1 cellular context compared by ENCODE assay signal in the genomic region with DNA sequence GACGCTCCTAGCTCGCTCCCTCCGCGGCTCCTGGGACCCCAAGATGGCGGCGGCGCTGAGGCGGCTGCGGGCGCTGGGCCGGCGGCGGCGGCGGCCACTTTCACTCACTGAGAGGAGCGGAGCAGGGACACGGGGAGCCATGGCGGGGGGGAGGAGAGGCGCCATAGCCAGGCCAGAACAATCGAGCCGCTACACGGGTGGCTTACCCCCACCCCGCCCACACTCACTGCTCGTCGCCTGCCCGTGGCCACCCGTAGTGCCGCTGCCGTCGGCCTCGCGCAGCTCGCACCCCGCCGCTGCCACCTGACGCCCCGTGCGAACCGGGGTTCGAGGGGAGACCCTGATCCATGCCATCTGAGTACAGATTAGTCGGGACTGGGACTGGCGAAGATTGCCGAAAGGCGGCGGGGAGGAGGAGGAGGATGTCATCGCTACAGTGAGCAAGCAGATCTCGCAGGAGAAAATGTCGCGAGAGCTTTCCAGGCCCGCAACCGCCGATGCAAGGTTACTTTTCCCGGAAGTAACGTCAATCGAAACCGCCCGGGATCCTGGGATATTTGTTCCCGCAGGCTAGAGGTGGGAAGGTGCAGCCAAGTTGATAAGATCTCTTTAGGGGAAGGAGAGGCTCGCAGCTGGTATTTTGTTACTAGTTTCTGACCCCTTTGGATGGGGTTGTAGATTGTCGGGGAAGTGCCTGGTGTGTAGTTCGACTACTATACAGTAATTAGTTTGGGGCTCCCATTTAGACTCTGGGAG.
TF ChIP-seq lines count a peak whose summit lies in the region.

TSS of gene INO80 (minus strand) at position 165 of the 756 bp plus-strand sequence. CDS start 19,970 bp downstream, outside the sequence.

TF ChIP-seq in K562, 482 proteins besides CTCF, POLR2A, EP300 and RAD21 (continued from another document and continues in another):
- peak in 1 of 2 experiments; percentile 100; a peak in 2 of 4 replicates for TF ChIP-seq MLLT1 (IDR thresholded peaks at IDR 0.05)
- TF ChIP-seq NCOA2 (IDR thresholded peaks at IDR 0.05; ENCODE audit: partially characterized antibody in 2 of 2): no peak
- no peak for TF ChIP-seq STAG1 (CRISPR knock-in tag; IDR thresholded peaks at IDR 0.05; ENCODE audit: borderline replicate concordance)
- TF ChIP-seq NCOA1 (IDR thresholded peaks at IDR 0.05; ENCODE audit: low read depth): no peak
- peak; percentile 61 for TF ChIP-seq PML (IDR thresholded peaks at IDR 0.05; ENCODE audit: low read length)
- peak; percentile 98 for TF ChIP-seq TOE1 (IDR thresholded peaks at IDR 0.05; ENCODE audit: borderline replicate concordance)
- TF ChIP-seq TOE1 (CRISPR knock-in tag; IDR thresholded peaks at IDR 0.05; ENCODE audit: borderline replicate concordance, low read depth): peak; percentile 76; the same call in 1 of the 2 replicates
- TF ChIP-seq SOX6 (IDR thresholded peaks at IDR 0.05): 0 out of 2 replicates have a peak, but pooled peaks have one; percentile 8
- no peak for TF ChIP-seq ZNF124 (CRISPR knock-in tag; IDR thresholded peaks at IDR 0.05)
- no peak for TF ChIP-seq SREBF2 (CRISPR knock-in tag; IDR thresholded peaks at IDR 0.05)
- TF ChIP-seq POU5F1 (IDR thresholded peaks at IDR 0.05; ENCODE audit: borderline replicate concordance, low read depth, low read length, partially characterized antibody): no peak
- TF ChIP-seq HLTF (IDR thresholded peaks at IDR 0.05): peak; percentile 85; the same call in 1 of the 2 replicates
- TF ChIP-seq ZNF449 (CRISPR knock-in tag; IDR thresholded peaks at IDR 0.05): 0 out of 2 replicates have a peak, but pooled peaks have one; percentile 16
- peak; percentile 53 for TF ChIP-seq TARDBP (IDR thresholded peaks at IDR 0.05)
- TF ChIP-seq RAD51 (IDR thresholded peaks at IDR 0.05; ENCODE audit: borderline replicate concordance, low read depth): peak; percentile 70
- no peak for TF ChIP-seq DIDO1 (tag; IDR thresholded peaks at IDR 0.05; ENCODE audit: low read depth)
- no peak for TF ChIP-seq DDX20 (tag; IDR thresholded peaks at IDR 0.05; ENCODE audit: low read depth)
- TF ChIP-seq MGA (IDR thresholded peaks at IDR 0.05): no peak; the same call in 1 of the 2 replicates
- TF ChIP-seq, protein P1, sequence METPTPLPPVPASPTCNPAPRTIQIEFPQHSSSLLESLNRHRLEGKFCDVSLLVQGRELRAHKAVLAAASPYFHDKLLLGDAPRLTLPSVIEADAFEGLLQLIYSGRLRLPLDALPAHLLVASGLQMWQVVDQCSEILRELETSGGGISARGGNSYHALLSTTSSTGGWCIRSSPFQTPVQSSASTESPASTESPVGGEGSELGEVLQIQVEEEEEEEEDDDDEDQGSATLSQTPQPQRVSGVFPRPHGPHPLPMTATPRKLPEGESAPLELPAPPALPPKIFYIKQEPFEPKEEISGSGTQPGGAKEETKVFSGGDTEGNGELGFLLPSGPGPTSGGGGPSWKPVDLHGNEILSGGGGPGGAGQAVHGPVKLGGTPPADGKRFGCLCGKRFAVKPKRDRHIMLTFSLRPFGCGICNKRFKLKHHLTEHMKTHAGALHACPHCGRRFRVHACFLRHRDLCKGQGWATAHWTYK (CRISPR knock-in tag; IDR thresholded peaks at IDR 0.05): peak; percentile 96
- TF ChIP-seq ETV1 (tag; conservative IDR thresholded peaks at IDR 0.05; ENCODE audit: low read depth): peak; percentile 74
- TF ChIP-seq, protein P2, sequence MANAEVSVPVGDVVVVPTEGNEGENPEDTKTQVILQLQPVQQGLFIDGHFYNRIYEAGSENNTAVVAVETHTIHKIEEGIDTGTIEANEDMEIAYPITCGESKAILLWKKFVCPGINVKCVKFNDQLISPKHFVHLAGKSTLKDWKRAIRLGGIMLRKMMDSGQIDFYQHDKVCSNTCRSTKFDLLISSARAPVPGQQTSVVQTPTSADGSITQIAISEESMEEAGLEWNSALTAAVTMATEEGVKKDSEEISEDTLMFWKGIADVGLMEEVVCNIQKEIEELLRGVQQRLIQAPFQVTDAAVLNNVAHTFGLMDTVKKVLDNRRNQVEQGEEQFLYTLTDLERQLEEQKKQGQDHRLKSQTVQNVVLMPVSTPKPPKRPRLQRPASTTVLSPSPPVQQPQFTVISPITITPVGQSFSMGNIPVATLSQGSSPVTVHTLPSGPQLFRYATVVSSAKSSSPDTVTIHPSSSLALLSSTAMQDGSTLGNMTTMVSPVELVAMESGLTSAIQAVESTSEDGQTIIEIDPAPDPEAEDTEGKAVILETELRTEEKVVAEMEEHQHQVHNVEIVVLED (CRISPR knock-in tag; IDR thresholded peaks at IDR 0.05): 0 out of 2 replicates have a peak, but pooled peaks have one; percentile 28
- TF ChIP-seq PYGO2 (tag; IDR thresholded peaks at IDR 0.05): 0 out of 2 replicates have a peak, but pooled peaks have one; percentile 19
- TF ChIP-seq C11orf30 (IDR thresholded peaks at IDR 0.05; ENCODE audit: low read depth): peak; percentile 94
- peak; percentile 54; the same call in 1 of the 2 replicates for TF ChIP-seq OTX1 (CRISPR knock-in tag; IDR thresholded peaks at IDR 0.05)
- TF ChIP-seq E2F3 (CRISPR knock-in tag; IDR thresholded peaks at IDR 0.05): peak; percentile 44; the same call in 1 of the 2 replicates
- TF ChIP-seq SIRT6 (IDR thresholded peaks at IDR 0.05; ENCODE audit: low read depth, low read length): no peak
- TF ChIP-seq ZZZ3 (IDR thresholded peaks at IDR 0.05): no peak
- TF ChIP-seq, protein P3, sequence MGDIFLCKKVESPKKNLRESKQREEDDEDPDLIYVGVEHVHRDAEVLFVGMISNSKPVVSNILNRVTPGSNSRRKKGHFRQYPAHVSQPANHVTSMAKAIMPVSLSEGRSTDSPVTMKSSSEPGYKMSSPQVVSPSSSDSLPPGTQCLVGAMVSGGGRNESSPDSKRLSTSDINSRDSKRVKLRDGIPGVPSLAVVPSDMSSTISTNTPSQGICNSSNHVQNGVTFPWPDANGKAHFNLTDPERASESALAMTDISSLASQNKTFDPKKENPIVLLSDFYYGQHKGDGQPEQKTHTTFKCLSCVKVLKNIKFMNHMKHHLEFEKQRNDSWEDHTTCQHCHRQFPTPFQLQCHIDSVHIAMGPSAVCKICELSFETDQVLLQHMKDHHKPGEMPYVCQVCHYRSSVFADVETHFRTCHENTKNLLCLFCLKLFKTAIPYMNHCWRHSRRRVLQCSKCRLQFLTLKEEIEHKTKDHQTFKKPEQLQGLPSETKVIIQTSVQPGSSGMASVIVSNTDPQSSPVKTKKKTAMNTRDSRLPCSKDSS (IDR thresholded peaks at IDR 0.05; ENCODE audit: low read depth, partially characterized antibody): no peak
- TF ChIP-seq ZFX (CRISPR knock-in tag; IDR thresholded peaks at IDR 0.05): peak; percentile 89
- TF ChIP-seq POLR2G (IDR thresholded peaks at IDR 0.05; ENCODE audit: low read depth, low read length): peak; percentile 96
- TF ChIP-seq IRF9 (tag; IDR thresholded peaks at IDR 0.05): no peak
- peak; percentile 44; the same call in 1 of the 2 replicates for TF ChIP-seq SMARCC2 (IDR thresholded peaks at IDR 0.05; ENCODE audit: low read depth)
- TF ChIP-seq KDM2B (CRISPR knock-in tag; IDR thresholded peaks at IDR 0.05): no peak
- peak; percentile 79; the same call in 1 of the 2 replicates for TF ChIP-seq CTBP1 (IDR thresholded peaks at IDR 0.05; ENCODE audit: borderline replicate concordance)
